In genomic region chr11:73275381-73275750, GRCh38 we compare ENCODE assay signal across 18 cellular contexts. TPM values are rescaled to one million over a fixed set of nuclear protein-coding genes. Genes with fewer than 3 reads are reported as not detected.
DNase-seq lines count a peak whose midpoint lies in the region; ATAC-seq and TF ChIP-seq lines count a peak whose summit lies in the region.
"Had no signal": no experiment of that assay in that cellular context is flagged by ENCODE, and none has a peak within 500 bp of the region (broad histone marks: within the 10 kb centered on the region; RNA-seq: fewer than 3 reads in every experiment).

No MANE protein-coding gene starts in this region.

- POLR2A ChIA-PET in WTC11 (lab: Charles Lee), result no interaction called here

- ATAC-seq in Right ventricle myocardium superior (ENCODE audit: poor library complexity) (no peak), WTC11 (no peak)

- peaks cover 18% of the 10 kb centered on the region for H3K4me1 Mint-ChIP-seq in WTC11
- H3K4me1 Mint-ChIP-seq in type B pancreatic cell (ENCODE audit: unreplicated experiment), result peaks cover 36% of the 10 kb centered on the region
- H3K4me1 Mint-ChIP-seq: CD4-positive, alpha-beta memory T cell had no signal

- DNase-seq in left ventricle myocardium inferior, result no peak
- no peak for DNase-seq in Right ventricle myocardium superior
- DNase-seq in WTC11 (ENCODE audit: low spot score), result peak; percentile 2
- DNase-seq in type B pancreatic cell (ENCODE audit: extremely low spot score, unreplicated experiment), result no peak
- DNase-seq in activated CD8-positive, alpha-beta memory T cell treated with anti-CD3 and anti-CD28 coated beads, Interleukin-2, amount 50 U/mL, for 4 hours, result no peak
- no peak for DNase-seq in ureter (ENCODE audit: low spot score)
- DNase-seq in KG1 (lab: John Stamatoyannopoulos, UW), result no peak
- DNase-seq: AML-193; CD4-positive, alpha-beta memory T cell; DND-41; GM23248; NCI-H1436 treated with DMSO at 0.1 percent for 48 hours; NCI-H2081 treated with DMSO at 0.1 percent for 48 hours; NCI-H2227 treated with DMSO at 0.1 percent for 48 hours; NCI-H524 treated with DMSO at 0.1 percent for 48 hours; OCI-M1 had no signal

- intact Hi-C loops in left ventricle myocardium inferior (cut with micrococcal nuclease), result no loop called here
- intact Hi-C loops in Right ventricle myocardium superior (cut with DNase I), result no loop called here

- no peak overlapping the region for H3K27ac ChIP-seq in left ventricle myocardium inferior (replicated peaks)
- H3K27ac ChIP-seq: GM23248, RWPE1 had no signal

- H3K4me3 ChIP-seq in left ventricle myocardium inferior (peak overlapping the region; percentile 44), mucosa of stomach (ENCODE audit: low read length) (no peak overlapping the region)
- H3K4me3 ChIP-seq: GM23248 had no signal

- H3K36me3 ChIP-seq in left ventricle myocardium inferior (no peaks in the 10 kb centered on the region), mucosa of stomach (ENCODE audit: control insufficient read depth, insufficient read depth, low read length) (no peaks in the 10 kb centered on the region)

- H3K27me3 ChIP-seq in left ventricle myocardium inferior (ENCODE audit: low read depth) (no peaks in the 10 kb centered on the region), mucosa of stomach (ENCODE audit: control insufficient read depth, insufficient read depth, low read length) (peaks cover 3% of the 10 kb centered on the region)

- CTCF ChIA-PET in WTC11 (lab: Charles Lee), result interaction anchor here (1.0 to 1.4 kb wide), 5 partner anchors 14 to 76 kb away, joined by 3 to 5 read pairs (median 4); no protein-coding TSS in a partner anchor

- H3K4me1 ChIP-seq in left ventricle myocardium inferior (peaks cover 10% of the 10 kb centered on the region), mucosa of stomach (ENCODE audit: control insufficient read depth, insufficient read depth, low read length) (peaks cover 5% of the 10 kb centered on the region)

- no peak overlapping the region for H3K4me3 Mint-ChIP-seq in WTC11
- H3K4me3 Mint-ChIP-seq in type B pancreatic cell, result peak overlapping the region; percentile 67
- H3K4me3 Mint-ChIP-seq: CD4-positive, alpha-beta memory T cell had no signal

- no peaks in the 10 kb centered on the region for H3K9me3 Mint-ChIP-seq in WTC11
- H3K9me3 Mint-ChIP-seq in type B pancreatic cell, result no peaks in the 10 kb centered on the region
- H3K9me3 Mint-ChIP-seq: CD4-positive, alpha-beta memory T cell had no signal

- H3K27me3 Mint-ChIP-seq in WTC11 (ENCODE audit: low read depth) (no peaks in the 10 kb centered on the region), type B pancreatic cell (no peaks in the 10 kb centered on the region)

- H3K9me3 ChIP-seq in left ventricle myocardium inferior (replicated peaks) (no peaks in the 10 kb centered on the region), mucosa of stomach (ENCODE audit: control insufficient read depth, low read length) (no peaks in the 10 kb centered on the region)

- TF ChIP-seq CTCF in left ventricle myocardium inferior (IDR thresholded peaks at IDR 0.05; ENCODE audit: borderline replicate concordance), result no peak
- TF ChIP-seq CTCF in WTC11 (IDR thresholded peaks at IDR 0.05), result no peak
- no peak for TF ChIP-seq CTCF in type B pancreatic cell (conservative IDR thresholded peaks at IDR 0.05)

- H3K9ac ChIP-seq in mucosa of stomach (ENCODE audit: low read length), result peak overlapping the region; percentile 5
- H3K9ac ChIP-seq: GM23248 had no signal

- H3K27ac Mint-ChIP-seq in WTC11 (no peak overlapping the region), type B pancreatic cell (peak overlapping the region; percentile 71)

- H3K36me3 Mint-ChIP-seq in WTC11 (no peaks in the 10 kb centered on the region), type B pancreatic cell (no peaks in the 10 kb centered on the region)
- H3K36me3 Mint-ChIP-seq: CD4-positive, alpha-beta memory T cell had no signal

TF ChIP-seq in WTC11, 78 proteins besides CTCF, POLR2A, EP300 and RAD21 (continues in another document):
- TF ChIP-seq ZNF396 (CRISPR knock-in tag; IDR thresholded peaks at IDR 0.05; ENCODE audit: borderline replicate concordance) (no peak), CDX4 (CRISPR knock-in tag; IDR thresholded peaks at IDR 0.05; ENCODE audit: borderline replicate concordance) (no peak), GRHL2 (CRISPR knock-in tag; IDR thresholded peaks at IDR 0.05; ENCODE audit: insufficient replicate concordance, severe bottlenecking) (no peak), ELF4 (CRISPR knock-in tag; IDR thresholded peaks at IDR 0.05; ENCODE audit: low read depth) (no peak), MLX (CRISPR knock-in tag; IDR thresholded peaks at IDR 0.05) (no peak), IRF2 (CRISPR knock-in tag; IDR thresholded peaks at IDR 0.05; ENCODE audit: borderline replicate concordance, low read depth) (no peak), GABPB1 (CRISPR knock-in tag; IDR thresholded peaks at IDR 0.05) (no peak)
- TF ChIP-seq, protein P1, sequence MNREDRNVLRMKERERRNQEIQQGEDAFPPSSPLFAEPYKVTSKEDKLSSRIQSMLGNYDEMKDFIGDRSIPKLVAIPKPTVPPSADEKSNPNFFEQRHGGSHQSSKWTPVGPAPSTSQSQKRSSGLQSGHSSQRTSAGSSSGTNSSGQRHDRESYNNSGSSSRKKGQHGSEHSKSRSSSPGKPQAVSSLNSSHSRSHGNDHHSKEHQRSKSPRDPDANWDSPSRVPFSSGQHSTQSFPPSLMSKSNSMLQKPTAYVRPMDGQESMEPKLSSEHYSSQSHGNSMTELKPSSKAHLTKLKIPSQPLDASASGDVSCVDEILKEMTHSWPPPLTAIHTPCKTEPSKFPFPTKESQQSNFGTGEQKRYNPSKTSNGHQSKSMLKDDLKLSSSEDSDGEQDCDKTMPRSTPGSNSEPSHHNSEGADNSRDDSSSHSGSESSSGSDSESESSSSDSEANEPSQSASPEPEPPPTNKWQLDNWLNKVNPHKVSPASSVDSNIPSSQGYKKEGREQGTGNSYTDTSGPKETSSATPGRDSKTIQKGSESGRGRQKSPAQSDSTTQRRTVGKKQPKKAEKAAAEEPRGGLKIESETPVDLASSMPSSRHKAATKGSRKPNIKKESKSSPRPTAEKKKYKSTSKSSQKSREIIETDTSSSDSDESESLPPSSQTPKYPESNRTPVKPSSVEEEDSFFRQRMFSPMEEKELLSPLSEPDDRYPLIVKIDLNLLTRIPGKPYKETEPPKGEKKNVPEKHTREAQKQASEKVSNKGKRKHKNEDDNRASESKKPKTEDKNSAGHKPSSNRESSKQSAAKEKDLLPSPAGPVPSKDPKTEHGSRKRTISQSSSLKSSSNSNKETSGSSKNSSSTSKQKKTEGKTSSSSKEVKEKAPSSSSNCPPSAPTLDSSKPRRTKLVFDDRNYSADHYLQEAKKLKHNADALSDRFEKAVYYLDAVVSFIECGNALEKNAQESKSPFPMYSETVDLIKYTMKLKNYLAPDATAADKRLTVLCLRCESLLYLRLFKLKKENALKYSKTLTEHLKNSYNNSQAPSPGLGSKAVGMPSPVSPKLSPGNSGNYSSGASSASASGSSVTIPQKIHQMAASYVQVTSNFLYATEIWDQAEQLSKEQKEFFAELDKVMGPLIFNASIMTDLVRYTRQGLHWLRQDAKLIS (CRISPR knock-in tag; IDR thresholded peaks at IDR 0.05; ENCODE audit: borderline replicate concordance), result no peak
- TF ChIP-seq, protein P2, sequence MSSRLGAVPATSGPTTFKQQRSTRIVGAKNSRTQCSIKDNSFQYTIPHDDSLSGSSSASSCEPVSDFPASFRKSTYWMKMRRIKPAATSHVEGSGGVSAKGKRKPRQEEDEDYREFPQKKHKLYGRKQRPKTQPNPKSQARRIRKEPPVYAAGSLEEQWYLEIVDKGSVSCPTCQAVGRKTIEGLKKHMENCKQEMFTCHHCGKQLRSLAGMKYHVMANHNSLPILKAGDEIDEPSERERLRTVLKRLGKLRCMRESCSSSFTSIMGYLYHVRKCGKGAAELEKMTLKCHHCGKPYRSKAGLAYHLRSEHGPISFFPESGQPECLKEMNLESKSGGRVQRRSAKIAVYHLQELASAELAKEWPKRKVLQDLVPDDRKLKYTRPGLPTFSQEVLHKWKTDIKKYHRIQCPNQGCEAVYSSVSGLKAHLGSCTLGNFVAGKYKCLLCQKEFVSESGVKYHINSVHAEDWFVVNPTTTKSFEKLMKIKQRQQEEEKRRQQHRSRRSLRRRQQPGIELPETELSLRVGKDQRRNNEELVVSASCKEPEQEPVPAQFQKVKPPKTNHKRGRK (CRISPR knock-in tag; IDR thresholded peaks at IDR 0.05; ENCODE audit: borderline replicate concordance), result no peak

RNA-seq across cellular contexts. Expression of gene P2RY6, which starts 3.2 kb away (rescaled TPM):
- total RNA-seq in left ventricle myocardium inferior, result 2.2 TPM
- 2.1 TPM for total RNA-seq in Right ventricle myocardium superior
- 0.11 to 0.16 TPM in 2 of 3 replicates, not detected in the other for total RNA-seq in WTC11 (2021)
- total RNA-seq in type B pancreatic cell (ENCODE audit: low replicate concordance), result 3.0 and 14.8 TPM in 2 replicates
- total RNA-seq in ureter, result 2.2 TPM

RNA-seq across cellular contexts. Expression of gene ARHGEF17, which starts 32.7 kb away (rescaled TPM):
- total RNA-seq in left ventricle myocardium inferior, result 53.1 TPM
- total RNA-seq in Right ventricle myocardium superior, result 51.5 TPM
- 16.5 to 18.2 TPM (median 16.9 TPM) in 3 replicates for total RNA-seq in WTC11 (2021)
- total RNA-seq in type B pancreatic cell (ENCODE audit: low replicate concordance), result 29.2 and 69.7 TPM in 2 replicates
- 71.5 TPM for total RNA-seq in ureter

RNA-seq across cellular contexts. Expression of gene P2RY2, which starts 57.3 kb away (rescaled TPM):
- total RNA-seq in left ventricle myocardium inferior (19.8 TPM), Right ventricle myocardium superior (22.5 TPM), WTC11 (2021) (0.94 to 1.2 TPM (median 1.2 TPM) in 3 replicates), type B pancreatic cell (ENCODE audit: low replicate concordance) (12.1 and 25.3 TPM in 2 replicates), ureter (20.2 TPM)
- total RNA-seq: CD4-positive, alpha-beta memory T cell; GM23248 had no signal
